17 cellular contexts compared by ENCODE assay signal in genomic region chr6:32375739-32376529, GRCh38. TPM values are rescaled to one million over a fixed set of nuclear protein-coding genes. Genes with fewer than 3 reads are reported as not detected.
DNase-seq lines count a peak whose midpoint lies in the region; ATAC-seq and TF ChIP-seq lines count a peak whose summit lies in the region.
"Had no signal": no experiment of that assay in that cellular context is flagged by ENCODE, and none has a peak within 500 bp of the region (broad histone marks: within the 10 kb centered on the region; RNA-seq: fewer than 3 reads in every experiment).

No MANE protein-coding gene starts in this region.

- H3K9me3 ChIP-seq in T-helper 17 cell (ENCODE audit: control insufficient read depth, low read length, poor library complexity, severe bottlenecking): no peaks in the 10 kb centered on the region
- H3K9me3 ChIP-seq in neuronal stem cell (replicated peaks in 1 of 2; ENCODE audit: control insufficient read depth in 2 of 2, insufficient read depth in 1 of 2, low read depth in 1 of 2, low read length in 2 of 2): no peaks in the 10 kb centered on the region
- H3K9me3 ChIP-seq: BE2C, HAP-1 had no signal

- no peak overlapping the region for H2AK5ac ChIP-seq in neuronal stem cell (ENCODE audit: low read depth, low read length)

- no peaks in the 10 kb centered on the region for H3K36me3 ChIP-seq in neuronal stem cell (replicated peaks in 1 of 2; ENCODE audit: control insufficient read depth in 2 of 2, insufficient read depth in 2 of 2, low read length in 2 of 2)
- H3K36me3 ChIP-seq: BE2C, HAP-1 had no signal

- H3K4me3 ChIP-seq in GM12865 (ENCODE audit: low read depth, low read length) (no peak overlapping the region), neuronal stem cell (ENCODE audit: low read length in 2 of 2) (no peak overlapping the region)
- H3K4me3 ChIP-seq: HAP-1, K562 had no signal

- peaks cover 3% of the 10 kb centered on the region for H3K4me1 Mint-ChIP-seq in T-helper 17 cell
- no peaks in the 10 kb centered on the region for H3K4me1 Mint-ChIP-seq in activated T-cell treated with anti-CD3 and anti-CD28 coated beads, Interleukin-2, amount 50 U/mL, for 24 hours (ENCODE audit: low read depth)
- H3K4me1 Mint-ChIP-seq: CD4-positive, alpha-beta memory T cell had no signal

- no peak overlapping the region for H3K4ac ChIP-seq in neuronal stem cell (ENCODE audit: low read length)

- no peaks in the 10 kb centered on the region for H3K79me1 ChIP-seq in neuronal stem cell (ENCODE audit: low read depth, low read length)

- H2BK120ac ChIP-seq in neuronal stem cell (ENCODE audit: low read depth, low read length): no peak overlapping the region

- H3K9ac ChIP-seq in neuronal stem cell (ENCODE audit: low read depth, low read length, poor library complexity): peak overlapping the region; percentile 30

- WGBS in neuronal stem cell (ENCODE audit: extremely low coverage in 2 of 2, insufficient read length in 2 of 2, insufficient replicate concordance in 1 of 2), 2 donors: no CpG with 5 or more reads among the region's 7 CpGs

- H3K4me1 ChIP-seq in neuronal stem cell (ENCODE audit: control insufficient read depth in 2 of 2, insufficient read depth in 1 of 2, low read depth in 1 of 2, low read length in 2 of 2): no peaks in the 10 kb centered on the region
- H3K4me1 ChIP-seq: BE2C, HAP-1 had no signal

- ATAC-seq in GM18909 (IDR thresholded peaks at IDR 0.05; ENCODE audit: poor library complexity, unreplicated experiment) (peak; percentile 58), T-helper 17 cell (no peak), HG02623 (IDR thresholded peaks at IDR 0.05; ENCODE audit: unreplicated experiment) (no peak)
- ATAC-seq: K562 had no signal

- no peak overlapping the region for H4K8ac ChIP-seq in neuronal stem cell (ENCODE audit: low read depth, low read length)

- no peak overlapping the region for H3K23ac ChIP-seq in neuronal stem cell (ENCODE audit: low read depth, low read length, poor library complexity)

- peaks cover 62% of the 10 kb centered on the region for H3K27me3 Mint-ChIP-seq in T-helper 17 cell
- peaks cover 21% of the 10 kb centered on the region for H3K27me3 Mint-ChIP-seq in activated T-cell treated with anti-CD3 and anti-CD28 coated beads, Interleukin-2, amount 50 U/mL, for 24 hours

- no peaks in the 10 kb centered on the region for H3K9me3 Mint-ChIP-seq in activated T-cell treated with anti-CD3 and anti-CD28 coated beads, Interleukin-2, amount 50 U/mL, for 24 hours

- peaks cover 6% of the 10 kb centered on the region for H3K36me3 Mint-ChIP-seq in T-helper 17 cell (ENCODE audit: low read depth)
- no peaks in the 10 kb centered on the region for H3K36me3 Mint-ChIP-seq in activated T-cell treated with anti-CD3 and anti-CD28 coated beads, Interleukin-2, amount 50 U/mL, for 24 hours (ENCODE audit: low read depth)
- H3K36me3 Mint-ChIP-seq: CD4-positive, alpha-beta memory T cell had no signal

- no peak overlapping the region for H3K18ac ChIP-seq in neuronal stem cell (ENCODE audit: low read length)

- H4K91ac ChIP-seq in neuronal stem cell (ENCODE audit: low read depth, low read length, poor library complexity): no peak overlapping the region

- peak overlapping the region; percentile 47 for H3K27ac Mint-ChIP-seq in T-helper 17 cell
- no peak overlapping the region for H3K27ac Mint-ChIP-seq in activated T-cell treated with anti-CD3 and anti-CD28 coated beads, Interleukin-2, amount 50 U/mL, for 24 hours
- H3K27ac Mint-ChIP-seq: CD4-positive, alpha-beta memory T cell had no signal

- DNase-seq in GM12865 (ENCODE audit: low read depth): peak; percentile 6
- no peak for DNase-seq in T-helper 17 cell
- no peak for DNase-seq in neuronal stem cell (ENCODE audit: low spot score)
- no peak for DNase-seq in foreskin melanocyte
- DNase-seq in activated T-cell treated with anti-CD3 and anti-CD28 coated beads, Interleukin-2, amount 50 U/mL, for 24 hours: no peak
- DNase-seq: ACHN; BE2C; CD4-positive, alpha-beta memory T cell; DMS79 had no signal

- H3K4me2 ChIP-seq in neuronal stem cell (ENCODE audit: insufficient read depth, low read length, poor library complexity, severe bottlenecking): no peak overlapping the region

- no peak overlapping the region for H3K27ac ChIP-seq in neuronal stem cell (replicated peaks; ENCODE audit: low read length)
- H3K27ac ChIP-seq: C4-2B had no signal

- H3K14ac ChIP-seq in neuronal stem cell (ENCODE audit: low read length): no peak overlapping the region

- no peak overlapping the region for H3K4me3 Mint-ChIP-seq in T-helper 17 cell
- H3K4me3 Mint-ChIP-seq in activated T-cell treated with anti-CD3 and anti-CD28 coated beads, Interleukin-2, amount 50 U/mL, for 24 hours: no peak overlapping the region
- H3K4me3 Mint-ChIP-seq: CD4-positive, alpha-beta memory T cell had no signal

- no peak overlapping the region for H2BK12ac ChIP-seq in neuronal stem cell (ENCODE audit: low read length)

- no peak overlapping the region for H2BK15ac ChIP-seq in neuronal stem cell (ENCODE audit: low read length)

- H3K27me3 ChIP-seq in neuronal stem cell (ENCODE audit: control insufficient read depth in 3 of 3, insufficient read depth in 3 of 3, low read depth in 1 of 3, low read length in 3 of 3): no peaks in the 10 kb centered on the region

- TF ChIP-seq CTCF in GM12865 (IDR thresholded peaks at IDR 0.05; ENCODE audit: insufficient read depth, low read depth, low read length, missing control alignments): no peak

- H2BK5ac ChIP-seq in neuronal stem cell (ENCODE audit: low read length): no peak overlapping the region

- H2AFZ ChIP-seq in neuronal stem cell (ENCODE audit: low read length): no peak overlapping the region

RNA-seq across cellular contexts. Expression of gene TSBP1, which starts 4.2 kb away (rescaled TPM):
- total RNA-seq in T-helper 17 cell: not detected
- not detected for polyA plus RNA-seq in neuronal stem cell (2013, experiment 1 of 2)
- not detected for polyA plus RNA-seq in neuronal stem cell (2013, experiment 2 of 2)
- total RNA-seq: A172; CD4-positive, alpha-beta memory T cell; G401; H1; K562 had no signal
- polyA plus RNA-seq: CD4-positive, alpha-beta memory T cell; H1; K562 had no signal

RNA-seq across cellular contexts. Expression of gene BTNL2, which starts 31.0 kb away (rescaled TPM):
- not detected for total RNA-seq in T-helper 17 cell
- not detected for polyA plus RNA-seq in neuronal stem cell (2013, experiment 1 of 2)
- polyA plus RNA-seq in neuronal stem cell (2013, experiment 2 of 2): not detected
- total RNA-seq: A172; CD4-positive, alpha-beta memory T cell; G401; H1; K562 had no signal
- polyA plus RNA-seq: CD4-positive, alpha-beta memory T cell; H1; K562 had no signal
